10 cellular contexts compared by ENCODE assay signal in the genomic region with DNA sequence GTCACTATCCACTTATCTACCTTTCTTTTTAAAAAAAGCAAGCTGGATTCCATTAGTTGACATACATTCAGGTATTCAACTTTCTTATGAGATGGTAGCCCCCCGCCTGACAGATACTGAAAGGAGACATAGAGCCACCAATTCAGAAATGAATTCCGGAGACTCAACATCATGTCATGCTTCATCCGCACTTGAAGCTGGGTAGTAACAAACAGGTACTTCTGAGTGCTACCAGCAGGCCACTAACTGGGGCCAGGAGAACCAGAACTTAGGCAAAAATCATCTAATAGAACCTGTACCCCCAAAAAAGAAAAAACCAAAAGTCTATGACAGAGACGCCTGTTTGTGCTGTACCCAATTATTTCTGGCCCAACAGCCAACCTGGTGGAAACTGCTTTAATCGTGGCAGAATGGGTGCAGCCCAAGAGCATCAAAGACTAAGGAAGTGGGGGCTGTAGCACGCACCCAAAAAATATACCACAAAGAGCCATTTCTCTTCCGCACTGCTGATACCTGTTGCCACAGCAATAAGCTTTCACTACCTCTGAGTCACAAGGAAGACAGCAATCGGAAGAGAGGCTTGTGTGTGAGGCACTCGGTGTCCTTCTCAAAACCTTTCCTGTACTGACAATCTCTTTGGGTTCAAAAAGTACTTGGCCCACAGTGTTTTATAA.
DNase-seq lines count a peak whose midpoint lies in the region; ATAC-seq, FAIRE-seq and TF ChIP-seq lines count a peak whose summit lies in the region.
"Had no signal": no experiment of that assay in that cellular context is flagged by ENCODE, and none has a peak within 500 bp of the region (broad histone marks: within the 10 kb centered on the region; RNA-seq: fewer than 3 reads in every experiment).

No MANE protein-coding gene starts in this region.

- H3K27ac ChIP-seq in cingulate gyrus (ENCODE audit: low read depth, low read length) (peak overlapping the region; percentile 39), Karpas-422 (ENCODE audit: low read length) (no peak overlapping the region), upper lobe of left lung (peak overlapping the region in 1 of 4 donors; percentile 30)
- H3K27ac ChIP-seq: ovary had no signal

- TF ChIP-seq POLR2A in GM12891 (IDR thresholded peaks at IDR 0.05; ENCODE audit: low read depth, low read length): no peak
- no peak for TF ChIP-seq POLR2A in upper lobe of left lung (IDR thresholded peaks at IDR 0.05)

- TF ChIP-seq CTCF in upper lobe of left lung (IDR thresholded peaks at IDR 0.05): no peak

- no peak for TF ChIP-seq EP300 in upper lobe of left lung (IDR thresholded peaks at IDR 0.05)

- ATAC-seq in activated CD8-positive, alpha-beta T cell treated with anti-CD3 and anti-CD28 coated beads, Interleukin-2, amount 10 ng/mL, durations not matched to agents 7 days and 5 days: peak; percentile 97
- no peak for ATAC-seq in HG03045 (IDR thresholded peaks at IDR 0.05; ENCODE audit: unreplicated experiment)
- ATAC-seq in upper lobe of left lung (ENCODE audit: low FRiP score in 2 of 2): no peak

- POLR2A ChIA-PET in activated CD8-positive, alpha-beta T cell treated with anti-CD3 and anti-CD28 coated beads, Interleukin-2, amount 10 ng/mL, durations not matched to agents 7 days and 5 days (lab: Charles Lee): interaction anchor here (0.8 to 1.5 kb wide), 8 partner anchors 10 to 54 kb away, joined by 3 to 11 read pairs (median 5); no protein-coding TSS in a partner anchor

- H3K79me2 ChIP-seq in Karpas-422 (ENCODE audit: low read length): no peaks in the 10 kb centered on the region

- H3K4me3 Mint-ChIP-seq in activated CD8-positive, alpha-beta T cell treated with anti-CD3 and anti-CD28 coated beads, Interleukin-2, amount 10 ng/mL, durations not matched to agents 7 days and 5 days: peak overlapping the region; percentile 55

- H3K4me1 ChIP-seq in Karpas-422 (ENCODE audit: low read length) (no peaks in the 10 kb centered on the region), upper lobe of left lung (peaks cover 0 to 5% (median 4%) of the 10 kb centered on the region in 4 donors)

- no peaks in the 10 kb centered on the region for H3K9me3 ChIP-seq in Karpas-422 (ENCODE audit: low read length)
- H3K9me3 ChIP-seq in upper lobe of left lung: no peaks in the 10 kb centered on the region
- H3K9me3 ChIP-seq: ovary had no signal

- H3K27me3 Mint-ChIP-seq in activated CD8-positive, alpha-beta T cell treated with anti-CD3 and anti-CD28 coated beads, Interleukin-2, amount 10 ng/mL, durations not matched to agents 7 days and 5 days (ENCODE audit: low read depth): peaks cover 2% of the 10 kb centered on the region

- H3K27ac Mint-ChIP-seq in activated CD8-positive, alpha-beta T cell treated with anti-CD3 and anti-CD28 coated beads, Interleukin-2, amount 10 ng/mL, durations not matched to agents 7 days and 5 days: peak overlapping the region; percentile 92

- H4K20me1 ChIP-seq in Karpas-422 (ENCODE audit: insufficient read depth, low read depth, low read length): no peaks in the 10 kb centered on the region

- no peaks in the 10 kb centered on the region for H3K9me2 ChIP-seq in Karpas-422 (replicated peaks; ENCODE audit: insufficient read depth, low read length)

- H3K27me3 ChIP-seq in Karpas-422 (ENCODE audit: low read length) (no peaks in the 10 kb centered on the region), upper lobe of left lung (no peaks in the 10 kb centered on the region)
- H3K27me3 ChIP-seq: ovary had no signal

- CTCF ChIA-PET in activated CD8-positive, alpha-beta T cell treated with anti-CD3 and anti-CD28 coated beads, Interleukin-2, amount 10 ng/mL, durations not matched to agents 7 days and 5 days (lab: Charles Lee): interaction anchor here (0.9 to 2.5 kb wide), 5 partner anchors 9 to 52 kb away, joined by 3 to 41 read pairs (median 3); no protein-coding TSS in a partner anchor

- no peak overlapping the region for H3K4me2 ChIP-seq in Karpas-422 (ENCODE audit: low read depth, low read length, poor library complexity, severe bottlenecking)

- 77 to 81% methylated on average over 9 of the region's 9 CpGs for WGBS in upper lobe of left lung, 2 donors

- peak; percentile 83 for DNase-seq in M059J (ENCODE audit: low read depth)
- peak; percentile 84 for DNase-seq in activated CD8-positive, alpha-beta T cell treated with anti-CD3 and anti-CD28 coated beads, Interleukin-2, amount 10 ng/mL, durations not matched to agents 7 days and 5 days
- DNase-seq in stimulated activated CD4-positive, alpha-beta T cell treated with anti-CD3 and anti-CD28 coated beads, Interleukin-4, amount 100 ng/mL, for 1 hour: peak; percentile 43
- DNase-seq in GM12891 (ENCODE audit: insufficient read length, low spot score): no peak
- no peak for DNase-seq in Karpas-422
- no peak for DNase-seq in upper lobe of left lung
- DNase-seq: MM.1S, ovary had no signal

- peaks cover 64% of the 10 kb centered on the region for H3K4me1 Mint-ChIP-seq in activated CD8-positive, alpha-beta T cell treated with anti-CD3 and anti-CD28 coated beads, Interleukin-2, amount 10 ng/mL, durations not matched to agents 7 days and 5 days (ENCODE audit: low read depth)

- no peak overlapping the region for H3K9ac ChIP-seq in Karpas-422 (ENCODE audit: low read length)

- H3K9me3 Mint-ChIP-seq in activated CD8-positive, alpha-beta T cell treated with anti-CD3 and anti-CD28 coated beads, Interleukin-2, amount 10 ng/mL, durations not matched to agents 7 days and 5 days (ENCODE audit: insufficient read depth): no peaks in the 10 kb centered on the region

- H2AFZ ChIP-seq in Karpas-422 (ENCODE audit: low read length): no peak overlapping the region

- no peak overlapping the region for H3K4me3 ChIP-seq in Karpas-422 (ENCODE audit: low read length)
- no peak overlapping the region for H3K4me3 ChIP-seq in upper lobe of left lung
- H3K4me3 ChIP-seq: ovary had no signal

- peaks cover 11% of the 10 kb centered on the region for H3K36me3 Mint-ChIP-seq in activated CD8-positive, alpha-beta T cell treated with anti-CD3 and anti-CD28 coated beads, Interleukin-2, amount 10 ng/mL, durations not matched to agents 7 days and 5 days (ENCODE audit: low read depth)

- H3K36me3 ChIP-seq in Karpas-422 (ENCODE audit: insufficient read depth, low read length) (no peaks in the 10 kb centered on the region), upper lobe of left lung (peaks cover 0 to 14% (median 0%) of the 10 kb centered on the region in 4 donors)
- H3K36me3 ChIP-seq: ovary had no signal

- no peak for FAIRE-seq in GM12891 (lab: Jason Lieb, UNC)

TF ChIP-seq in GM12891, 5 proteins besides CTCF, POLR2A, EP300 and RAD21:
- no peak for TF ChIP-seq POU2F2 (IDR thresholded peaks at IDR 0.05; ENCODE audit: low read depth, low read length)
- TF ChIP-seq PAX5 (IDR thresholded peaks at IDR 0.05; ENCODE audit: insufficient read depth, low read length, severe bottlenecking): no peak
- TF ChIP-seq SPI1 (IDR thresholded peaks at IDR 0.05; ENCODE audit: low read depth, low read length): no peak
- TF ChIP-seq TAF1 (IDR thresholded peaks at IDR 0.05; ENCODE audit: low read depth, low read length): no peak
- no peak for TF ChIP-seq POLR2AphosphoS5 (IDR thresholded peaks at IDR 0.05; ENCODE audit: low read depth, low read length)

Comparison
In these comparisons a context has a peak if more than half of its experiments do, and no peak if none do; other contexts are left out.
1. DNase-seq: peak in M059J (single experiment), activated CD8-positive, alpha-beta T cell treated with anti-CD3 and anti-CD28 coated beads, Interleukin-2, amount 10 ng/mL, durations not matched to agents 7 days and 5 days (single experiment) and stimulated activated CD4-positive, alpha-beta T cell treated with anti-CD3 and anti-CD28 coated beads, Interleukin-4, amount 100 ng/mL, for 1 hour (single experiment); none in GM12891 (single experiment), Karpas-422 (single experiment) and upper lobe of left lung (0 of 2).